In genomic region chr10:46315071-46315860, GRCh38 we compare ENCODE assay signal across 10 cellular contexts. TPM values are rescaled to one million over a fixed set of nuclear protein-coding genes. Genes with fewer than 3 reads are reported as not detected.
DNase-seq lines count a peak whose midpoint lies in the region; FAIRE-seq and TF ChIP-seq lines count a peak whose summit lies in the region.
"Not testable (repeated sequence)": the region's sequence is repeated elsewhere in the genome, so short reads cannot be mapped to it uniquely, and the experiment has no call there.
"Had no signal": no experiment of that assay in that cellular context is flagged by ENCODE, and none has a peak within 500 bp of the region (broad histone marks: within the 10 kb centered on the region; RNA-seq: fewer than 3 reads in every experiment).

No MANE protein-coding gene starts in this region.

- not testable (repeated sequence) for H2AFZ ChIP-seq in endothelial cell of umbilical vein (ENCODE audit: low read depth, low read length)

- dilution Hi-C loops in endothelial cell of umbilical vein (cut with MboI; ENCODE audit: extremely low pct_ligation_motif_present, low sequenced_read_pairs) = not testable (repeated sequence)

- not testable (repeated sequence) for H3K9ac ChIP-seq in adipocyte (ENCODE audit: low read length); endothelial cell of umbilical vein (replicated peaks; ENCODE audit: extremely low read depth, insufficient read depth, low read length)

- H3K9me3 ChIP-seq in adipocyte (ENCODE audit: control insufficient read depth, low read length); endothelial cell of umbilical vein (replicated peaks; ENCODE audit: control insufficient read depth, insufficient read depth, low read length); iPS DF 6.9 (ENCODE audit: control insufficient read depth, insufficient read depth, low read length): not testable (repeated sequence)

- not testable (repeated sequence) for TF ChIP-seq POLR2A in endothelial cell of umbilical vein (IDR thresholded peaks at IDR 0.05; ENCODE audit: low read depth, low read length)

- CTCF ChIA-PET in endothelial cell of umbilical vein (lab: Charles Lee) = not testable (repeated sequence)

- not testable (repeated sequence) for H3K4me1 ChIP-seq in adipocyte (ENCODE audit: control insufficient read depth, insufficient read depth, low read length); endothelial cell of umbilical vein (ENCODE audit: control insufficient read depth, extremely low read depth, insufficient read depth, low read length); iPS DF 6.9 (ENCODE audit: control insufficient read depth, insufficient read depth, low read length)

- not testable (repeated sequence) for H3K4me3 ChIP-seq in adipocyte (ENCODE audit: low read length); endothelial cell of umbilical vein (replicated peaks in 1 of 3; ENCODE audit: insufficient read depth in 1 of 3, low read depth in 1 of 3, low read length in 3 of 3); iPS DF 6.9 (ENCODE audit: low read length)

- TF ChIP-seq CTCF in endothelial cell of umbilical vein (IDR thresholded peaks at IDR 0.05; ENCODE audit: extremely low read depth in 1 of 2, insufficient read depth in 1 of 2, low read depth in 1 of 2, low read length in 2 of 2) = not testable (repeated sequence)

- H3K36me3 ChIP-seq in adipocyte (ENCODE audit: control insufficient read depth, insufficient read depth, low read length, severe bottlenecking); endothelial cell of umbilical vein (ENCODE audit: control insufficient read depth in 2 of 2, extremely low read depth in 1 of 2, insufficient read depth in 2 of 2, low read length in 2 of 2); iPS DF 6.9 (ENCODE audit: control insufficient read depth, insufficient read depth, low read length): not testable (repeated sequence)

- TF ChIP-seq RAD21 in Ishikawa (IDR thresholded peaks at IDR 0.05; ENCODE audit: low read depth) = not testable (repeated sequence)

- not testable (repeated sequence) for H3K4me2 ChIP-seq in endothelial cell of umbilical vein (ENCODE audit: insufficient read depth, low read length)

- not testable (repeated sequence) for H3K79me2 ChIP-seq in endothelial cell of umbilical vein (ENCODE audit: control insufficient read depth, insufficient read depth, low read length)

- not testable (repeated sequence) for H3K9me1 ChIP-seq in endothelial cell of umbilical vein (replicated peaks; ENCODE audit: control insufficient read depth, extremely low read depth, insufficient read depth, low read length)

- intact Hi-C loops in endothelial cell of umbilical vein (cut with micrococcal nuclease) = not testable (repeated sequence)

- WGBS in iPS DF 6.9 (ENCODE audit: insufficient coverage, insufficient read length) = no CpG with 5 or more reads among the region's 10 CpGs

- H4K20me1 ChIP-seq in endothelial cell of umbilical vein (replicated peaks; ENCODE audit: control insufficient read depth, extremely low read depth, insufficient read depth, low read length) = not testable (repeated sequence)

- not testable (repeated sequence) for TF ChIP-seq EP300 in Ishikawa (IDR thresholded peaks at IDR 0.05; ENCODE audit: borderline replicate concordance)

- DNase-seq in DMS53 treated with DMSO at 0.1 percent for 48 hours (lab: John Stamatoyannopoulos, UW; ENCODE audit: unreplicated experiment) (peak; percentile 20), adipocyte (ENCODE audit: low read depth) (peak; percentile 60), endothelial cell of umbilical vein (ENCODE audit: low read depth, low spot score) (peak; percentile 18), iPS DF 6.9 (ENCODE audit: low read depth, low spot score) (peak; percentile 22), lung microvascular endothelial cell (ENCODE audit: low read depth in 2 of 2) (peak; percentile 28 to 30), renal cortical epithelial cell (ENCODE audit: low read depth) (peak; percentile 9)

- not testable (repeated sequence) for BruUV-seq in endothelial cell of umbilical vein (replicated peaks; lab: Mats Ljungman, UMichigan)

- FAIRE-seq in endothelial cell of umbilical vein (lab: Jason Lieb, UNC) = not testable (repeated sequence)

- POLR2A ChIA-PET in endothelial cell of umbilical vein (lab: Charles Lee) = not testable (repeated sequence)

- H3K27me3 ChIP-seq in adipocyte (replicated peaks; ENCODE audit: control insufficient read depth, insufficient read depth, low read length) = peaks cover 27% of the 10 kb centered on the region
- H3K27me3 ChIP-seq in endothelial cell of umbilical vein (ENCODE audit: control insufficient read depth in 2 of 2, insufficient read depth in 2 of 2, low read length in 2 of 2); iPS DF 6.9 (ENCODE audit: control insufficient read depth, insufficient read depth, low read length): not testable (repeated sequence)

- H3K27ac ChIP-seq in endothelial cell of umbilical vein (ENCODE audit: insufficient read depth, low read depth, low read length); iPS DF 6.9 (ENCODE audit: low read length): not testable (repeated sequence)

TF ChIP-seq in Ishikawa, 13 proteins besides CTCF, POLR2A, EP300 and RAD21:
- TF ChIP-seq TEAD4 (IDR thresholded peaks at IDR 0.05) = 0 out of 2 replicates have a peak, but pooled peaks have one; percentile 19

TF ChIP-seq in endothelial cell of umbilical vein, 7 proteins besides CTCF, POLR2A, EP300 and RAD21:
- TF ChIP-seq FOS (IDR thresholded peaks at IDR 0.05; ENCODE audit: borderline replicate concordance, insufficient read depth, low read length) = peak; percentile 11

RNA-seq across cellular contexts. Expression of gene ANTXRL, which starts 28.5 kb away (rescaled TPM):
- total RNA-seq in endothelial cell of umbilical vein (not detected in 2 replicates), lung microvascular endothelial cell (not detected in 2 replicates), renal cortical epithelial cell (not detected in 2 replicates)
- not detected in 2 replicates for polyA plus RNA-seq in endothelial cell of umbilical vein
- not detected in 2 replicates for polyA plus RNA-seq in endothelial cell of umbilical vein (2011; cell fraction: cytosol; rRNA removed)
- not detected in 2 replicates for polyA plus RNA-seq in endothelial cell of umbilical vein (2011; cell fraction: nucleus; rRNA removed)
- not detected in 2 replicates for polyA plus RNA-seq in endothelial cell of umbilical vein (2012)
- polyA minus RNA-seq in endothelial cell of umbilical vein = not detected in 2 replicates
- polyA minus RNA-seq in endothelial cell of umbilical vein (2011; cell fraction: cytosol; rRNA and poly(A)+ RNA removed) = not detected
- not detected in 2 replicates for polyA minus RNA-seq in endothelial cell of umbilical vein (2011; cell fraction: nucleus; rRNA and poly(A)+ RNA removed)
- total RNA-seq: activated T-helper 2 cell treated with anti-CD3 and anti-CD28 coated beads, Interferon-gamma antibody, Interleukin-2, Interleukin-4, amounts not matched to agents 10 μg/mL and 5 μg/mL and 100 μg/mL, durations not matched to agents 14 hours and 24 hours and 36 hours; vagina had no signal
- polyA plus RNA-seq: CD14-positive monocyte had no signal

Comparison
In these comparisons a context has a peak if more than half of its experiments do, and no peak if none do; other contexts are left out.
1. DNase-seq: peak in every context shown above with its lines; median percentile 60 in adipocyte; 29 in lung microvascular endothelial cell; 22 in iPS DF 6.9; 20 in DMS53 treated with DMSO at 0.1 percent for 48 hours; 18 in endothelial cell of umbilical vein; 9 in renal cortical epithelial cell.